Comparison of ENCODE assay signal across 19 cellular contexts in genomic region chr3:59713971-59714370, GRCh38.
DNase-seq lines count a peak whose midpoint lies in the region; ATAC-seq and TF ChIP-seq lines count a peak whose summit lies in the region.
"Had no signal": no experiment of that assay in that cellular context is flagged by ENCODE, and none has a peak within 500 bp of the region (broad histone marks: within the 10 kb centered on the region; RNA-seq: fewer than 3 reads in every experiment).

No MANE protein-coding gene starts in this region.

- POLR2A ChIA-PET in OCI-LY7 (lab: Charles Lee), result no interaction called here

- no peaks in the 10 kb centered on the region for H3K36me3 ChIP-seq in OCI-LY7 (ENCODE audit: insufficient read depth, low read length)
- H3K36me3 ChIP-seq: BLaER1 treated with 17β-estradiol and CSF1 and Interleukin-3, amounts not matched to agents 10 nM and 100 nM had no signal

- CTCF ChIA-PET in OCI-LY7 (lab: Charles Lee; ENCODE audit: unreplicated experiment), result no interaction called here

- BruUV-seq in OCI-LY7 (replicated peaks; lab: Mats Ljungman, UMichigan), result no TSS peak

- H3K4me2 ChIP-seq in OCI-LY7 (ENCODE audit: low read length), result no peak overlapping the region
- H3K4me2 ChIP-seq: A549; BLaER1 treated with 17β-estradiol and CSF1 and Interleukin-3, amounts not matched to agents 10 nM and 100 nM had no signal

- H2AFZ ChIP-seq in OCI-LY7 (ENCODE audit: low read length), result no peak overlapping the region

- ATAC-seq in GM19395 (IDR thresholded peaks at IDR 0.05; ENCODE audit: unreplicated experiment), result no peak
- ATAC-seq in GM21717 (IDR thresholded peaks at IDR 0.05; ENCODE audit: unreplicated experiment), result no peak
- ATAC-seq: A549; CD8-positive, alpha-beta T cell had no signal

- no peaks in the 10 kb centered on the region for H3K4me1 ChIP-seq in OCI-LY7 (ENCODE audit: insufficient read depth, low read length, poor library complexity, severe bottlenecking)
- H3K4me1 ChIP-seq: A549, Caco-2 had no signal

- DNase-seq in M059J (ENCODE audit: low read depth) (peak; percentile 61), RPMI7951 (ENCODE audit: low read depth) (peak; percentile 70), astrocyte of the hippocampus (ENCODE audit: low read depth, low spot score) (peak; percentile 28), islet precursor cell (peak; percentile 41), NCI-H187 (lab: John Stamatoyannopoulos, UW) (no peak), OCI-LY7 (ENCODE audit: low spot score) (no peak)
- DNase-seq: AML-193; Caco-2; Calu3; CD4-positive, alpha-beta T cell; CD8-positive, alpha-beta T cell; DMS79 treated with DMSO at 0.1 percent for 48 hours; GF-D8 had no signal

- no peaks in the 10 kb centered on the region for H3K79me2 ChIP-seq in OCI-LY7 (ENCODE audit: insufficient read depth, low read depth, low read length)

- intact Hi-C loops in OCI-LY7 (cut with micrococcal nuclease; ENCODE audit: unreplicated experiment), result no loop called here

- H3K9me2 ChIP-seq in OCI-LY7 (ENCODE audit: insufficient read depth, low read length), result no peaks in the 10 kb centered on the region

- H3K9me3 ChIP-seq in OCI-LY7 (ENCODE audit: low read length), result no peaks in the 10 kb centered on the region
- H3K9me3 ChIP-seq: A549, Caco-2 had no signal

- TF ChIP-seq CTCF in OCI-LY7 (conservative IDR thresholded peaks at IDR 0.05; ENCODE audit: low read length), result no peak

- no peak overlapping the region for H3K27ac ChIP-seq in OCI-LY7 (ENCODE audit: low read depth, low read length, poor library complexity, severe bottlenecking)
- H3K27ac ChIP-seq: 22Rv1; A549; BLaER1 treated with 17β-estradiol and CSF1 and Interleukin-3, amounts not matched to agents 10 nM and 100 nM; C4-2B had no signal

- H3K4me3 ChIP-seq in OCI-LY7 (ENCODE audit: low read depth, low read length, poor library complexity, severe bottlenecking), result no peak overlapping the region
- H3K4me3 ChIP-seq: A549; BLaER1 treated with 17β-estradiol and CSF1 and Interleukin-3, amounts not matched to agents 10 nM and 100 nM had no signal

- H4K20me1 ChIP-seq in OCI-LY7 (ENCODE audit: insufficient read depth, low read length), result no peaks in the 10 kb centered on the region
- H4K20me1 ChIP-seq: BLaER1 treated with 17β-estradiol and CSF1 and Interleukin-3, amounts not matched to agents 10 nM and 100 nM had no signal

Comparison
In these comparisons a context has a peak if more than half of its experiments do, and no peak if none do; other contexts are left out.
1. DNase-seq: peak in M059J (single experiment), RPMI7951 (single experiment), astrocyte of the hippocampus (single experiment) and islet precursor cell (single experiment); none in NCI-H187 (0 of 2) and OCI-LY7 (single experiment).